ENCODE assay signal across 13 cellular contexts in the genomic region with DNA sequence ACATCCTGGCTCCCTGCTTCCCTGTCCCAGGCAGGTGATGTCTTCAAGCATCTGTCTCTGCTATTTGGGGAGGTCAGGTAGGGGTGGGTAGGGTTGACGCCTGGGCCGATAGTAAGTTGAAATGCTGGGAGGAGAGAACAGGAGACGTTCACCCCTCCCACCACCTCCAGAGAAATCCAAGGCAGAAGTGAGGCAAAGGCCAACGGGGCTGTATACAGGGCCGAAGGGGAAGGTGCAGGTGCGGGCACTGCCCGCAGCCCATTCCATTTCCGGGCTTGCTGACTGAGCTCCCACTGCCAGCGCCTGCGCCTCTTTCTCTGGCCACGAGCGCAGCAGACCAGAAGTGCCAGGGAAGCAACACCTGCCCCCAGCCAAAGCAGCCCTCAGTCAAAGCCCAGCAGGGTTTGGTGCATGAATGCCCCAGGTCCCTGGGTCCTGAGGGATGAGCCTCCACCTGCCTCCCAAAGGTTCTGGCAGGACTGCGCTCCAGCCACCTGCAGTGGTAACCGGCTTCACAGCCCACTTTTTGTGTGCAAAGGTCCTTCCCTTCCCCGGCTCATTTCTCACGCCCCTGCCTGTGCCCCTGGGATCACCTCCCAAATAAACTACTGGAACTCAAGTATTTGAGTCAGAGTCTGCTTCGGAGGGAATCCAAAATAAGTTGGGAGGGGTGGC.
DNase-seq lines count a peak whose midpoint lies in the region; ATAC-seq and TF ChIP-seq lines count a peak whose summit lies in the region.
"Had no signal": no experiment of that assay in that cellular context is flagged by ENCODE, and none has a peak within 500 bp of the region (broad histone marks: within the 10 kb centered on the region; RNA-seq: fewer than 3 reads in every experiment).

No MANE protein-coding gene starts in this region.

- peaks cover 27 to 36% (median 31%) of the 10 kb centered on the region in 3 donors for H3K27me3 Mint-ChIP-seq in CD14-positive monocyte (ENCODE audit: low read depth in 3 of 3)
- peaks cover 52% of the 10 kb centered on the region for H3K27me3 Mint-ChIP-seq in stimulated activated memory B cell treated with anti-CD40 and anti-IgM and Interleukin-4, amounts not matched to agents 10 μg/mL and 1 μg/mL and 100 μg/mL, for 72 hours
- peaks cover 17% of the 10 kb centered on the region for H3K27me3 Mint-ChIP-seq in mesothelial cell of epicardium (ENCODE audit: low read depth)

- H3K9me3 ChIP-seq in MG63 (no peaks in the 10 kb centered on the region), fibroblast of lung (ENCODE audit: control insufficient read depth, insufficient read depth, low read depth, low read length) (no peaks in the 10 kb centered on the region), psoas muscle (no peaks in the 10 kb centered on the region)

- H3K4me3 Mint-ChIP-seq in CD14-positive monocyte: no peak overlapping the region
- no peak overlapping the region for H3K4me3 Mint-ChIP-seq in stimulated activated memory B cell treated with anti-CD40 and anti-IgM and Interleukin-4, amounts not matched to agents 10 μg/mL and 1 μg/mL and 100 μg/mL, for 72 hours
- no peak overlapping the region for H3K4me3 Mint-ChIP-seq in mesothelial cell of epicardium
- H3K4me3 Mint-ChIP-seq: activated CD8-positive, alpha-beta T cell treated with anti-CD3 and anti-CD28 coated beads, Interleukin-2, amount 10 ng/mL, durations not matched to agents 7 days and 5 days had no signal

- H3K4me1 Mint-ChIP-seq in CD14-positive monocyte (peaks cover 17% of the 10 kb centered on the region), mesothelial cell of epicardium (peaks cover 21% of the 10 kb centered on the region)
- H3K4me1 Mint-ChIP-seq in stimulated activated memory B cell treated with anti-CD40 and anti-IgM and Interleukin-4, amounts not matched to agents 10 μg/mL and 1 μg/mL and 100 μg/mL, for 72 hours: peaks cover 20% of the 10 kb centered on the region

- H3K27ac Mint-ChIP-seq in CD14-positive monocyte (peak overlapping the region in 1 of 7 donors; percentile 35), mesothelial cell of epicardium (no peak overlapping the region)
- no peak overlapping the region for H3K27ac Mint-ChIP-seq in stimulated activated memory B cell treated with anti-CD40 and anti-IgM and Interleukin-4, amounts not matched to agents 10 μg/mL and 1 μg/mL and 100 μg/mL, for 72 hours
- H3K27ac Mint-ChIP-seq: activated CD8-positive, alpha-beta T cell treated with anti-CD3 and anti-CD28 coated beads, Interleukin-2, amount 10 ng/mL, durations not matched to agents 7 days and 5 days had no signal

- no peak for ATAC-seq in psoas muscle
- ATAC-seq in stimulated activated memory B cell treated with anti-CD40 and anti-IgM and Interleukin-4, amounts not matched to agents 10 μg/mL and 1 μg/mL and 100 μg/mL, for 72 hours: no peak
- ATAC-seq: activated CD8-positive, alpha-beta T cell treated with anti-CD3 and anti-CD28 coated beads, Interleukin-2, amount 10 ng/mL, durations not matched to agents 7 days and 5 days had no signal

- H3K9me3 Mint-ChIP-seq in CD14-positive monocyte: peaks cover 0 to 2% (median 0%) of the 10 kb centered on the region in 7 donors
- H3K9me3 Mint-ChIP-seq in stimulated activated memory B cell treated with anti-CD40 and anti-IgM and Interleukin-4, amounts not matched to agents 10 μg/mL and 1 μg/mL and 100 μg/mL, for 72 hours: peaks cover 5% of the 10 kb centered on the region
- H3K9me3 Mint-ChIP-seq in mesothelial cell of epicardium: no peaks in the 10 kb centered on the region

- intact Hi-C loops in psoas muscle (cut with DNase I) (no loop called here), CD14-positive monocyte (cut with micrococcal nuclease) (no loop called here)

- H3K27me3 ChIP-seq in ACC112 (ENCODE audit: insufficient read depth, low read length) (no peaks in the 10 kb centered on the region), MG63 (no peaks in the 10 kb centered on the region), fibroblast of lung (ENCODE audit: control insufficient read depth, insufficient read depth, low read length) (no peaks in the 10 kb centered on the region), psoas muscle (ENCODE audit: insufficient read depth in 3 of 3, low read length in 2 of 3) (no peaks in the 10 kb centered on the region)

- TF ChIP-seq CTCF in fibroblast of lung (conservative IDR thresholded peaks at IDR 0.05 in 1 of 2, IDR thresholded peaks at IDR 0.05 in 1 of 2; ENCODE audit: low read depth in 1 of 2, low read length in 2 of 2) (no peak), psoas muscle (IDR thresholded peaks at IDR 0.05) (no peak), CD14-positive monocyte (IDR thresholded peaks at IDR 0.05) (no peak), mesothelial cell of epicardium (IDR thresholded peaks at IDR 0.05; ENCODE audit: unreplicated experiment) (no peak)

- H3K27ac ChIP-seq in ACC112 (ENCODE audit: low read depth, low read length) (peak overlapping the region; percentile 77), fibroblast of lung (ENCODE audit: insufficient read depth, low read length) (peak overlapping the region; percentile 32), psoas muscle (peak overlapping the region; percentile 66)
- H3K27ac ChIP-seq: HL-60 had no signal

- H3K79me2 ChIP-seq in ACC112 (ENCODE audit: control insufficient read depth, insufficient read depth, low read length, unreplicated experiment) (no peaks in the 10 kb centered on the region), fibroblast of lung (ENCODE audit: control insufficient read depth, insufficient read depth, low read length) (no peaks in the 10 kb centered on the region)

- no peaks in the 10 kb centered on the region for H4K20me1 ChIP-seq in fibroblast of lung (ENCODE audit: control insufficient read depth, extremely low read depth, insufficient read depth, low read length)

- H2AFZ ChIP-seq in ACC112 (ENCODE audit: low read length, unreplicated experiment): peak overlapping the region; percentile 54
- H2AFZ ChIP-seq in fibroblast of lung (ENCODE audit: low read length): no peak overlapping the region

- WGBS in psoas muscle, 3 donors: 47 to 61% (median 59%) methylated on average over 15 to 17 of the region's 17 CpGs

- H3K36me3 Mint-ChIP-seq in CD14-positive monocyte (no peaks in the 10 kb centered on the region), mesothelial cell of epicardium (no peaks in the 10 kb centered on the region)
- H3K36me3 Mint-ChIP-seq in stimulated activated memory B cell treated with anti-CD40 and anti-IgM and Interleukin-4, amounts not matched to agents 10 μg/mL and 1 μg/mL and 100 μg/mL, for 72 hours: no peaks in the 10 kb centered on the region

- DNase-seq in MG63 (peak; percentile 19), fibroblast of lung (ENCODE audit: low read depth in 2 of 2) (no peak), psoas muscle (peak in 1 of 2 donors; percentile 32), CD14-positive monocyte (ENCODE audit: low spot score) (no peak), amygdala (lab: John Stamatoyannopoulos, UW) (no peak), mesothelial cell of epicardium (ENCODE audit: low spot score in 2 of 2, unreplicated experiment in 2 of 2) (no peak)
- DNase-seq: activated CD8-positive, alpha-beta T cell treated with anti-CD3 and anti-CD28 coated beads, Interleukin-2, amount 10 ng/mL, durations not matched to agents 7 days and 5 days; COR-L47; NCI-H1417; NK-92 treated with Interleukin-12 subunit alpha and Interleukin-12 subunit beta, amount 100 ng/mL, for 24 hours had no signal

- no peak overlapping the region for H3K9ac ChIP-seq in fibroblast of lung (ENCODE audit: insufficient read depth, low read length)

- no peaks in the 10 kb centered on the region for H3K36me3 ChIP-seq in ACC112 (ENCODE audit: insufficient read depth, low read length)
- no peaks in the 10 kb centered on the region for H3K36me3 ChIP-seq in MG63
- H3K36me3 ChIP-seq in fibroblast of lung (ENCODE audit: control insufficient read depth, insufficient read depth, low read length): no peaks in the 10 kb centered on the region
- H3K36me3 ChIP-seq in psoas muscle (ENCODE audit: insufficient read depth in 1 of 2, low read depth in 1 of 2): no peaks in the 10 kb centered on the region

- peak overlapping the region; percentile 35 for H3K4me2 ChIP-seq in fibroblast of lung (ENCODE audit: extremely low read depth, insufficient read depth, low read length)

- no peak overlapping the region; the same call in 1 of the 2 replicates for H3K4me3 ChIP-seq in ACC112 (ENCODE audit: low read depth, low read length)
- H3K4me3 ChIP-seq in MG63: no peak overlapping the region
- H3K4me3 ChIP-seq in fibroblast of lung (replicated peaks in 1 of 4; ENCODE audit: control extremely low read depth in 1 of 4, insufficient read depth in 1 of 4, low read depth in 3 of 4, low read length in 4 of 4): no peak overlapping the region
- no peak overlapping the region for H3K4me3 ChIP-seq in psoas muscle

- peaks cover 43% of the 10 kb centered on the region for H3K4me1 ChIP-seq in ACC112 (ENCODE audit: control insufficient read depth, insufficient read depth, low read length, unreplicated experiment)
- peaks cover 7% of the 10 kb centered on the region for H3K4me1 ChIP-seq in fibroblast of lung (ENCODE audit: control insufficient read depth, extremely low read depth, insufficient read depth, low read length)
- H3K4me1 ChIP-seq in psoas muscle: peaks cover 27% of the 10 kb centered on the region
